ENCODE assay signal across 14 cellular contexts in the genomic region with DNA sequence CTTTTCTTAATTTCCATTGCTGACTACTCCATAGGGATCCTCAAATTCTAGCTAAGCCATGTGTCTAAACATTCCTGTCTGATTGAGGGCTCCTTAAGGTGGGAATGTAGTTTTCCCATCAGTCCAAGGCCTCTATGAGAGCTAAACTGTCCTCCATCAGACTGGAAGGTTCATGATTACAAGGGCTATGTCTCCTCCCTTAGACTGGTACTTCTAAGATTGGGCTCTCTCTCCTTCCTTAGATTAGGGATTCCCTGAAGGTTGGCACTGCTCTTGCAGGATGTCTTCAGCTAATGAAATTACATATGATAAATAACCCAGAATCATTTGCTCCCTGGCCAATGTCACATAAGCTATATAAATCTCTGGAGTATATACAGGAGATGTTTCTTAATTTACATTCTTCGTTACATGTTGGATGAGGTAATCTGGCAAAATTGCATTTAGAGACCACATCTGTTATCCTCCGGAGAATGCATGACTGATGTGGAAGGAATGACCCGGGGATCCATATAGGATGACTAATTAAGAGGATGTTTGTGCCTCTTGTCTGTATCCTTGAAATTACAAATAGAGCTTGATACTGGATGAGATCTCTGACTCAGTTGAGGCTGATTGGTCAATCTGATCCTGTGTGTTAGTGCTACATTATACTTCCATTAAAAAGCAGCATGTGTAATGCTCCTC. TPM values are rescaled to one million over a fixed set of nuclear protein-coding genes. Genes with fewer than 3 reads are reported as not detected.
DNase-seq lines count a peak whose midpoint lies in the region; ATAC-seq and TF ChIP-seq lines count a peak whose summit lies in the region.
"Had no signal": no experiment of that assay in that cellular context is flagged by ENCODE, and none has a peak within 500 bp of the region (broad histone marks: within the 10 kb centered on the region; RNA-seq: fewer than 3 reads in every experiment).

No MANE protein-coding gene starts in this region.

- no peak overlapping the region for H2AFZ ChIP-seq in OCI-LY7 (ENCODE audit: low read length)

- POLR2A ChIA-PET in OCI-LY7 (lab: Charles Lee): interaction anchor here (0.7 to 1.4 kb wide), 2 partner anchors 16 to 30 kb away, joined by 3 to 5 read pairs; no protein-coding TSS in a partner anchor

- intact Hi-C loops in left colon (cut with DNase I, micrococcal nuclease): no loop called here
- intact Hi-C loops in OCI-LY7 (cut with micrococcal nuclease; ENCODE audit: unreplicated experiment): no loop called here

- H3K4me3 ChIP-seq in cardiac fibroblast (replicated peaks in 1 of 2; ENCODE audit: low read depth in 2 of 2, low read length in 2 of 2) (no peak overlapping the region), OCI-LY7 (ENCODE audit: low read depth, low read length, poor library complexity, severe bottlenecking) (no peak overlapping the region)

- H3K9me3 ChIP-seq in OCI-LY7 (ENCODE audit: low read length): no peaks in the 10 kb centered on the region

- no peak overlapping the region for H3K4me2 ChIP-seq in OCI-LY7 (ENCODE audit: low read length)
- H3K4me2 ChIP-seq: KMS-11 had no signal

- DNase-seq in AG20443 (ENCODE audit: low spot score) (peak; percentile 83), M059J (ENCODE audit: low read depth) (peak; percentile 97), cardiac fibroblast (ENCODE audit: low read depth in 2 of 2) (peak; percentile 86 to 100), left colon (no peak), OCI-LY7 (ENCODE audit: low spot score) (no peak), cortex of kidney (lab: John Stamatoyannopoulos, UW) (no peak), occipital lobe (lab: John Stamatoyannopoulos, UW) (no peak)
- DNase-seq: activated CD8-positive, alpha-beta T cell treated with anti-CD3 and anti-CD28 coated beads, Interleukin-2, amount 10 ng/mL, durations not matched to agents 7 days and 5 days; erythroblast; NCI-H510A treated with DMSO at 0.1 percent for 48 hours; right cardiac atrium had no signal

- no peaks in the 10 kb centered on the region for H3K36me3 ChIP-seq in OCI-LY7 (ENCODE audit: insufficient read depth, low read length)

- no peaks in the 10 kb centered on the region for H3K79me2 ChIP-seq in OCI-LY7 (ENCODE audit: insufficient read depth, low read depth, low read length)

- no TSS peak for BruUV-seq in OCI-LY7 (replicated peaks; lab: Mats Ljungman, UMichigan)

- ATAC-seq in left colon (peak; percentile 13), GM19023 (IDR thresholded peaks at IDR 0.05; ENCODE audit: unreplicated experiment) (no peak)
- ATAC-seq: activated CD8-positive, alpha-beta T cell treated with anti-CD3 and anti-CD28 coated beads, Interleukin-2, amount 10 ng/mL, durations not matched to agents 7 days and 5 days; activated naive CD4-positive, alpha-beta T cell treated with anti-CD3 and anti-CD28 coated beads, Interleukin-2, amount 50 U/mL, for 72 hours; right cardiac atrium had no signal

- H3K4me1 ChIP-seq in OCI-LY7 (ENCODE audit: insufficient read depth, low read length, poor library complexity, severe bottlenecking): no peaks in the 10 kb centered on the region

- no peak overlapping the region for H3K27ac ChIP-seq in OCI-LY7 (ENCODE audit: low read depth, low read length, poor library complexity, severe bottlenecking)
- H3K27ac ChIP-seq: KMS-11 had no signal

- TF ChIP-seq CTCF in cardiac fibroblast (IDR thresholded peaks at IDR 0.05; ENCODE audit: low read depth, low read length) (no peak), OCI-LY7 (conservative IDR thresholded peaks at IDR 0.05; ENCODE audit: low read length) (no peak)

- H3K9me2 ChIP-seq in OCI-LY7 (ENCODE audit: insufficient read depth, low read length): no peaks in the 10 kb centered on the region

- CTCF ChIA-PET in OCI-LY7 (lab: Charles Lee; ENCODE audit: unreplicated experiment): no interaction called here

- H4K20me1 ChIP-seq in OCI-LY7 (ENCODE audit: insufficient read depth, low read length): no peaks in the 10 kb centered on the region

RNA-seq across cellular contexts. Expression of a gene that starts 14.2 kb away (rescaled TPM):
- total RNA-seq in M059J (2014; rRNA removed; shearing (Covaris generic)): not detected in 2 replicates
- total RNA-seq in left colon: 10 to 100 TPM; 45.0 to 99.9 TPM
- not detected in 2 replicates for total RNA-seq in OCI-LY7 (2014; rRNA removed; shearing (Covaris generic))
- not detected in 2 replicates for total RNA-seq in OCI-LY7 (2022)
- not detected for total RNA-seq in occipital lobe
- total RNA-seq: activated CD8-positive, alpha-beta T cell treated with anti-CD3 and anti-CD28 coated beads, Interleukin-2, amount 10 ng/mL, durations not matched to agents 7 days and 5 days had no signal

Comparison
In these comparisons a context has a peak if more than half of its experiments do, and no peak if none do; other contexts are left out.
1. DNase-seq: peak in AG20443 (single experiment), M059J (single experiment) and cardiac fibroblast (2 of 2); none in left colon (0 of 2), OCI-LY7 (single experiment), cortex of kidney (single experiment) and occipital lobe (single experiment).
2. RNA of a gene that starts 14.2 kb away (total RNA-seq): 45.0 to 99.9 TPM in left colon; not detected in OCI-LY7, not detected in M059J and not detected in occipital lobe (single experiment); every median in the first group is over 10 times any median in the second.